8 cellular contexts compared by ENCODE assay signal in genomic region chr1:237562247-237562823, GRCh38.
DNase-seq lines count a peak whose midpoint lies in the region; ATAC-seq and TF ChIP-seq lines count a peak whose summit lies in the region.

No MANE protein-coding gene starts in this region.

- DNase-seq in A172 (ENCODE audit: low spot score) (peak; percentile 73), GM10248 (ENCODE audit: extremely low spot score) (peak; percentile 27), HFF-Myc (ENCODE audit: extremely low read depth, low read depth) (peak; percentile 22), MM.1S (peak; percentile 80), RWPE1 (ENCODE audit: low spot score) (peak; percentile 56), endothelial cell (ENCODE audit: low spot score) (no peak), neuronal stem cell (ENCODE audit: low spot score) (peak; percentile 55)

- no peaks in the 10 kb centered on the region for H3K79me1 ChIP-seq in neuronal stem cell (ENCODE audit: low read depth, low read length)

- no peak overlapping the region for H3K27ac Mint-ChIP-seq in endothelial cell (ENCODE audit: unreplicated experiment)

- TF ChIP-seq CTCF in GM10248 (IDR thresholded peaks at IDR 0.05; ENCODE audit: control extremely low read depth, extremely low read depth, low read depth, missing control alignments) = peak; percentile 79
- peak; percentile 43 for TF ChIP-seq CTCF in HFF-Myc (IDR thresholded peaks at IDR 0.05; ENCODE audit: low read depth, low read length, missing control alignments)
- TF ChIP-seq CTCF in MM.1S (IDR thresholded peaks at IDR 0.05; ENCODE audit: low read length) = peak; percentile 71
- peak; percentile 71 for TF ChIP-seq CTCF in RWPE1 (conservative IDR thresholded peaks at IDR 0.05; ENCODE audit: low read depth)
- peak; percentile 82 for TF ChIP-seq CTCF in endothelial cell (IDR thresholded peaks at IDR 0.05; ENCODE audit: unreplicated experiment)

- H3K27ac ChIP-seq in MM.1S (ENCODE audit: low read length) = no peak overlapping the region
- H3K27ac ChIP-seq in RWPE1 = no peak overlapping the region
- H3K27ac ChIP-seq in neuronal stem cell (replicated peaks; ENCODE audit: low read length) = no peak overlapping the region

- no peaks in the 10 kb centered on the region for H3K36me3 Mint-ChIP-seq in endothelial cell (ENCODE audit: low read depth, unreplicated experiment)

- no peak overlapping the region for H4K8ac ChIP-seq in neuronal stem cell (ENCODE audit: low read depth, low read length)

- no peak overlapping the region for H2BK5ac ChIP-seq in neuronal stem cell (ENCODE audit: low read length)

- no peak overlapping the region for H2BK120ac ChIP-seq in neuronal stem cell (ENCODE audit: low read depth, low read length)

- H3K4me3 ChIP-seq in HFF-Myc (replicated peaks; ENCODE audit: low read depth, low read length) (no peak overlapping the region), MM.1S (ENCODE audit: low read length) (no peak overlapping the region), neuronal stem cell (ENCODE audit: low read length in 2 of 2) (no peak overlapping the region)

- H3K4ac ChIP-seq in neuronal stem cell (ENCODE audit: low read length) = no peak overlapping the region

- H3K4me2 ChIP-seq in MM.1S (ENCODE audit: low read depth, low read length) (no peak overlapping the region), neuronal stem cell (ENCODE audit: insufficient read depth, low read length, poor library complexity, severe bottlenecking) (no peak overlapping the region)

- H2AFZ ChIP-seq in MM.1S (ENCODE audit: low read length) = no peak overlapping the region
- no peak overlapping the region for H2AFZ ChIP-seq in neuronal stem cell (ENCODE audit: low read length)

- ATAC-seq in HG02571 (IDR thresholded peaks at IDR 0.05; ENCODE audit: unreplicated experiment) = no peak

- H3K79me2 ChIP-seq in MM.1S (ENCODE audit: low read length) = no peaks in the 10 kb centered on the region

- no peaks in the 10 kb centered on the region for H3K27me3 ChIP-seq in MM.1S (replicated peaks; ENCODE audit: insufficient read depth, low read length)
- H3K27me3 ChIP-seq in neuronal stem cell (ENCODE audit: control insufficient read depth in 3 of 3, insufficient read depth in 3 of 3, low read depth in 1 of 3, low read length in 3 of 3) = no peaks in the 10 kb centered on the region

- H3K23ac ChIP-seq in neuronal stem cell (ENCODE audit: low read depth, low read length, poor library complexity) = no peak overlapping the region

- POLR2A ChIA-PET in GM10248 (lab: Yijun Ruan, JAX) (no interaction called here), RWPE1 (lab: Yijun Ruan, JAX; ENCODE audit: low non-redundant PET) (no interaction called here)

- CTCF ChIA-PET in GM10248 (lab: Yijun Ruan, JAX) = interaction anchor here (0.6 to 4.2 kb wide), 21 partner anchors 8 to 1566 kb away, joined by 3 to 18 read pairs (median 4); no protein-coding TSS in a partner anchor
- CTCF ChIA-PET in RWPE1 (lab: Yijun Ruan, JAX) = interaction anchor here (0.5 to 1.1 kb wide), 7 partner anchors 12 to 953 kb away, joined by 3 to 6 read pairs (median 3); no protein-coding TSS in a partner anchor

- no peak overlapping the region for H2BK12ac ChIP-seq in neuronal stem cell (ENCODE audit: low read length)

- H3K9ac ChIP-seq in MM.1S (ENCODE audit: low read length) = no peak overlapping the region
- H3K9ac ChIP-seq in neuronal stem cell (ENCODE audit: low read depth, low read length, poor library complexity) = no peak overlapping the region

- H3K27me3 Mint-ChIP-seq in endothelial cell (ENCODE audit: unreplicated experiment) = no peaks in the 10 kb centered on the region

- H3K9me3 Mint-ChIP-seq in endothelial cell (ENCODE audit: unreplicated experiment) = no peaks in the 10 kb centered on the region

- WGBS in neuronal stem cell (ENCODE audit: extremely low coverage in 2 of 2, insufficient read length in 2 of 2, insufficient replicate concordance in 1 of 2), 2 donors = no CpG with 5 or more reads among the region's 4 CpGs

- no peak overlapping the region for H3K18ac ChIP-seq in neuronal stem cell (ENCODE audit: low read length)

- H3K36me3 ChIP-seq in MM.1S (replicated peaks; ENCODE audit: insufficient read depth, low read length) (no peaks in the 10 kb centered on the region), neuronal stem cell (replicated peaks in 1 of 2; ENCODE audit: control insufficient read depth in 2 of 2, insufficient read depth in 2 of 2, low read length in 2 of 2) (no peaks in the 10 kb centered on the region)

- H3K4me3 Mint-ChIP-seq in endothelial cell (ENCODE audit: unreplicated experiment) = no peak overlapping the region

- H4K91ac ChIP-seq in neuronal stem cell (ENCODE audit: low read depth, low read length, poor library complexity) = no peak overlapping the region

- no peaks in the 10 kb centered on the region for H4K20me1 ChIP-seq in MM.1S (ENCODE audit: insufficient read depth, low read length)

- no peak overlapping the region for H2AK5ac ChIP-seq in neuronal stem cell (ENCODE audit: low read depth, low read length)

- no peaks in the 10 kb centered on the region for H3K4me1 ChIP-seq in MM.1S (ENCODE audit: low read length)
- H3K4me1 ChIP-seq in neuronal stem cell (ENCODE audit: control insufficient read depth in 2 of 2, insufficient read depth in 1 of 2, low read depth in 1 of 2, low read length in 2 of 2) = no peaks in the 10 kb centered on the region

- no peaks in the 10 kb centered on the region for H3K9me3 ChIP-seq in MM.1S (replicated peaks; ENCODE audit: insufficient read depth, low read length)
- no peaks in the 10 kb centered on the region for H3K9me3 ChIP-seq in neuronal stem cell (replicated peaks in 1 of 2; ENCODE audit: control insufficient read depth in 2 of 2, insufficient read depth in 1 of 2, low read depth in 1 of 2, low read length in 2 of 2)

- no peak overlapping the region for H2BK15ac ChIP-seq in neuronal stem cell (ENCODE audit: low read length)

- no peaks in the 10 kb centered on the region for H3F3A ChIP-seq in MM.1S (ENCODE audit: insufficient read depth, low read length)

- no peak overlapping the region for H3K14ac ChIP-seq in neuronal stem cell (ENCODE audit: low read length)

- H3K4me1 Mint-ChIP-seq in endothelial cell (ENCODE audit: unreplicated experiment) = no peaks in the 10 kb centered on the region

- H3K9me2 ChIP-seq in MM.1S (replicated peaks; ENCODE audit: insufficient read depth, low read length) = no peaks in the 10 kb centered on the region
